8 cellular contexts compared by ENCODE assay signal in genomic region chr10:60114765-60115586, GRCh38.
DNase-seq lines count a peak whose midpoint lies in the region; ATAC-seq and TF ChIP-seq lines count a peak whose summit lies in the region.

No MANE protein-coding gene starts in this region.

- TF ChIP-seq CTCF in BE2C (IDR thresholded peaks at IDR 0.05; ENCODE audit: low read depth, low read length) (peak; percentile 73), PC-3 (conservative IDR thresholded peaks at IDR 0.05; ENCODE audit: low read depth, low read length) (peak; percentile 99)
- TF ChIP-seq CTCF in CD8-positive, alpha-beta T cell (IDR thresholded peaks at IDR 0.05), result no peak

- no peaks in the 10 kb centered on the region for H3F3A ChIP-seq in PC-3 (ENCODE audit: low read length, unreplicated experiment)

- H3K27ac ChIP-seq in PC-3 (ENCODE audit: low read length), result no peak overlapping the region
- H3K27ac ChIP-seq in CD8-positive, alpha-beta T cell (ENCODE audit: low read depth, low read length), result no peak overlapping the region

- H3K79me2 ChIP-seq in PC-3 (ENCODE audit: low read length), result no peaks in the 10 kb centered on the region

- DNase-seq in BE2C (peak; percentile 15), PC-3 (peak; percentile 96), epidermal melanocyte (ENCODE audit: insufficient read length, low spot score) (peak; percentile 33), myocyte (ENCODE audit: low read depth) (peak; percentile 85), NK-92 (lab: John Stamatoyannopoulos, UW; ENCODE audit: unreplicated experiment) (no peak)
- DNase-seq in CD8-positive, alpha-beta T cell, result no peak

- no peak overlapping the region for H3K4me2 ChIP-seq in PC-3 (ENCODE audit: low read length)

- no peak overlapping the region for H3K9ac ChIP-seq in PC-3 (ENCODE audit: low read length)

- no peaks in the 10 kb centered on the region for H3K9me3 ChIP-seq in BE2C
- no peaks in the 10 kb centered on the region for H3K9me3 ChIP-seq in PC-3 (ENCODE audit: low read length)
- no peaks in the 10 kb centered on the region for H3K9me3 ChIP-seq in CD8-positive, alpha-beta T cell (ENCODE audit: low read length)

- H3K9me3 Mint-ChIP-seq in CD8-positive, alpha-beta T cell, result no peaks in the 10 kb centered on the region

- intact Hi-C loops in PC-3 (cut with micrococcal nuclease), result loop anchor here (1.0 to 5.0 kb wide), 8 partner anchors 15 to 532 kb away; no protein-coding TSS in a partner anchor
- intact Hi-C loops in CD8-positive, alpha-beta T cell (cut with DNase I, micrococcal nuclease), result no loop called here

- H3K4me1 Mint-ChIP-seq in CD8-positive, alpha-beta T cell (ENCODE audit: low read depth), result no peaks in the 10 kb centered on the region

- no peaks in the 10 kb centered on the region for H3K9me2 ChIP-seq in PC-3 (replicated peaks; ENCODE audit: low read length)

- no peak overlapping the region for H3K27ac Mint-ChIP-seq in CD8-positive, alpha-beta T cell

- H3K27me3 Mint-ChIP-seq in CD8-positive, alpha-beta T cell (ENCODE audit: low read depth), result peaks cover 3% of the 10 kb centered on the region

- H3K36me3 ChIP-seq in BE2C (no peaks in the 10 kb centered on the region), PC-3 (ENCODE audit: low read depth, low read length) (no peaks in the 10 kb centered on the region)
- H3K36me3 ChIP-seq in CD8-positive, alpha-beta T cell (ENCODE audit: insufficient read depth, low read length), result no peaks in the 10 kb centered on the region

- ATAC-seq in GM18870 (IDR thresholded peaks at IDR 0.05; ENCODE audit: unreplicated experiment) (peak; percentile 77), HG03280 (IDR thresholded peaks at IDR 0.05; ENCODE audit: unreplicated experiment) (peak; percentile 55), PC-3 (peak; percentile 92)
- no peak for ATAC-seq in CD8-positive, alpha-beta T cell

- no TSS peak for BruUV-seq in PC-3 (replicated peaks; lab: Mats Ljungman, UMichigan)

- CTCF ChIA-PET in PC-3 (lab: Charles Lee), result interaction anchor here (0.6 to 2.3 kb wide), 18 partner anchors 8 to 198 kb away, joined by 3 to 25 read pairs (median 5); no protein-coding TSS in a partner anchor
- CTCF ChIA-PET in CD8-positive, alpha-beta T cell (lab: Charles Lee), result interaction anchor here (0.9 kb wide), 1 partner anchor 25 kb away, joined by 3 read pairs; no protein-coding TSS in a partner anchor

- POLR2A ChIA-PET in PC-3 (lab: Charles Lee; ENCODE audit: unreplicated experiment), result interaction anchor here (0.5 to 0.8 kb wide), 6 partner anchors 24 to 172 kb away, joined by 3 to 11 read pairs (median 4); no protein-coding TSS in a partner anchor
- POLR2A ChIA-PET in CD8-positive, alpha-beta T cell (lab: Charles Lee), result no interaction called here

- H3K27me3 ChIP-seq in BE2C (no peaks in the 10 kb centered on the region), PC-3 (ENCODE audit: low read length) (no peaks in the 10 kb centered on the region)
- H3K27me3 ChIP-seq in CD8-positive, alpha-beta T cell (ENCODE audit: insufficient read depth, low read length), result no peaks in the 10 kb centered on the region

- H3K4me3 ChIP-seq in BE2C (ENCODE audit: low read depth, low read length) (no peak overlapping the region), PC-3 (ENCODE audit: low read length) (no peak overlapping the region)
- no peak overlapping the region for H3K4me3 ChIP-seq in CD8-positive, alpha-beta T cell (ENCODE audit: low read depth, low read length)

- no peak overlapping the region for H2AFZ ChIP-seq in PC-3 (ENCODE audit: low read length)

- H3K4me1 ChIP-seq in BE2C, result no peaks in the 10 kb centered on the region
- peaks cover 7% of the 10 kb centered on the region for H3K4me1 ChIP-seq in PC-3 (ENCODE audit: insufficient read depth, low read length)
- no peaks in the 10 kb centered on the region for H3K4me1 ChIP-seq in CD8-positive, alpha-beta T cell (ENCODE audit: insufficient read depth, low read length)

- H3K4me3 Mint-ChIP-seq in CD8-positive, alpha-beta T cell, result no peak overlapping the region

- H3K36me3 Mint-ChIP-seq in CD8-positive, alpha-beta T cell, result no peaks in the 10 kb centered on the region

- no peaks in the 10 kb centered on the region for H4K20me1 ChIP-seq in PC-3 (ENCODE audit: low read length)

Comparison
In these comparisons a context has a peak if more than half of its experiments do, and no peak if none do; other contexts are left out.
1. DNase-seq: peak in BE2C (single experiment), PC-3 (single experiment), epidermal melanocyte (single experiment) and myocyte (single experiment); none in NK-92 (single experiment) and CD8-positive, alpha-beta T cell (0 of 7).